ENCODE assay signal across 25 cellular contexts in the genomic region with DNA sequence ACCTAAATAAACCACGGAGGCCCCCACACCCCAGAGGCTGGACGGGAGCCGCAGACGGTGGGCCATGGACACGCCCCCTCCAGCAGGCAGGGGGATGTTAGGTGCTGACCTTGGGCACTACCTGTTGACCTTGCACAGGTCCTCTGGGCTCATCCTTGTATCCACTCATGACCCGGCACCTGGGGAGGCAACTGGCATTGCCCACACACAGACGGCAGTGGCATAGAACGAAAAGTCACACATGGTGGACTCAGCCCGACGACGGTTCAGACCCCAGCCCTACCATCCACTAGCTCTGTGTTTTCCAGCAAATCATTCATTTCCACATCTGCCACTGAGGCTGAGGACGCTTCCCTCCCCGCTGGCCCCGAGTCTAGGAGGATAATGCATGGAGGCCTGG.
"Had no signal": no experiment of that assay in that cellular context is flagged by ENCODE, and none has a peak within 500 bp of the region (broad histone marks: within the 10 kb centered on the region; RNA-seq: fewer than 3 reads in every experiment).

No MANE protein-coding gene starts in this region.

- H3K27ac ChIP-seq: KMS-11, Peyer's patch had no signal

- DNase-seq: activated CD4-positive, alpha-beta T cell treated with anti-CD3 and anti-CD28 coated beads for 48 hours; activated CD4-positive, alpha-beta T cell treated with anti-CD3 and anti-CD28 coated beads, Interleukin-2, amount 50 U/mL, for 4 hours; activated CD4-positive, CD25-positive, alpha-beta regulatory T cell treated with anti-CD3 and anti-CD28 coated beads, Interleukin-2, amount 50 U/mL, for 72 hours; activated CD8-positive, alpha-beta memory T cell treated with anti-CD3 and anti-CD28 coated beads, Interleukin-2, amount 10 ng/mL, durations not matched to agents 7 days and 5 days; activated CD8-positive, alpha-beta T cell treated with anti-CD3 and anti-CD28 coated beads, Interleukin-2, amount 10 ng/mL, durations not matched to agents 7 days and 5 days; activated effector memory CD4-positive, alpha-beta T cell treated with anti-CD3 and anti-CD28 coated beads, Interleukin-2, amount 50 U/mL, for 16 hours; activated naive CD4-positive, alpha-beta T cell treated with Interleukin-2 at 50 U/mL for 16 hours; activated T-cell treated with anti-CD3 and anti-CD28 coated beads, Interleukin-2, amount 50 U/mL, for 4 hours; amygdala; MV-4-11; NCI-H1105; NCI-H1436; NCI-H1694 treated with DMSO at 0.1 percent for 48 hours; NCI-H2029 treated with DMSO at 0.1 percent for 48 hours; NCI-H510A treated with DMSO at 0.1 percent for 48 hours; NCI-H69; SHP77 treated with DMSO at 0.1 percent for 48 hours; T-helper 17 cell; T-helper 9 cell had no signal

- H3K4me3 ChIP-seq: Peyer's patch had no signal

- H3K27me3 ChIP-seq: Peyer's patch had no signal

- H3K4me2 ChIP-seq: KMS-11 had no signal

- ATAC-seq: activated CD8-positive, alpha-beta memory T cell treated with anti-CD3 and anti-CD28 coated beads, Interleukin-2, amount 10 ng/mL, durations not matched to agents 7 days and 5 days; activated CD8-positive, alpha-beta T cell treated with anti-CD3 and anti-CD28 coated beads, Interleukin-2, amount 10 ng/mL, durations not matched to agents 7 days and 5 days; activated T-cell treated with anti-CD3 and anti-CD28 coated beads, Interleukin-2, amount 50 U/mL, for 4 hours; T-helper 17 cell; WTC11 had no signal

- H3K36me3 Mint-ChIP-seq: activated CD8-positive, alpha-beta memory T cell treated with anti-CD3 and anti-CD28 coated beads, Interleukin-2, amount 10 ng/mL, durations not matched to agents 7 days and 5 days; activated naive CD8-positive, alpha-beta T cell; brain; WTC11 had no signal

- H3K4me3 Mint-ChIP-seq: activated CD8-positive, alpha-beta memory T cell treated with anti-CD3 and anti-CD28 coated beads, Interleukin-2, amount 10 ng/mL, durations not matched to agents 7 days and 5 days; activated CD8-positive, alpha-beta T cell treated with anti-CD3 and anti-CD28 coated beads, Interleukin-2, amount 10 ng/mL, durations not matched to agents 7 days and 5 days; activated naive CD8-positive, alpha-beta T cell; activated T-cell treated with anti-CD3 and anti-CD28 coated beads, Interleukin-2, amount 50 U/mL, for 4 hours; T-helper 17 cell; WTC11 had no signal

- H3K9me3 Mint-ChIP-seq: activated T-cell treated with anti-CD3 and anti-CD28 coated beads, Interleukin-2, amount 50 U/mL, for 4 hours; WTC11 had no signal

- H3K27ac Mint-ChIP-seq: activated CD8-positive, alpha-beta memory T cell treated with anti-CD3 and anti-CD28 coated beads, Interleukin-2, amount 10 ng/mL, durations not matched to agents 7 days and 5 days; activated CD8-positive, alpha-beta T cell treated with anti-CD3 and anti-CD28 coated beads, Interleukin-2, amount 10 ng/mL, durations not matched to agents 7 days and 5 days; activated naive CD8-positive, alpha-beta T cell; T-helper 17 cell had no signal

- FAIRE-seq: astrocyte had no signal

- H3K36me3 ChIP-seq: Peyer's patch had no signal

- H3K4me1 ChIP-seq: Peyer's patch had no signal

- H3K9me3 ChIP-seq: Peyer's patch had no signal

- H3K4me1 Mint-ChIP-seq: activated CD8-positive, alpha-beta memory T cell treated with anti-CD3 and anti-CD28 coated beads, Interleukin-2, amount 10 ng/mL, durations not matched to agents 7 days and 5 days had no signal

- H3K9ac ChIP-seq: KMS-11 had no signal
